Comparison of ENCODE assay signal across 1 cellular context in the genomic region with DNA sequence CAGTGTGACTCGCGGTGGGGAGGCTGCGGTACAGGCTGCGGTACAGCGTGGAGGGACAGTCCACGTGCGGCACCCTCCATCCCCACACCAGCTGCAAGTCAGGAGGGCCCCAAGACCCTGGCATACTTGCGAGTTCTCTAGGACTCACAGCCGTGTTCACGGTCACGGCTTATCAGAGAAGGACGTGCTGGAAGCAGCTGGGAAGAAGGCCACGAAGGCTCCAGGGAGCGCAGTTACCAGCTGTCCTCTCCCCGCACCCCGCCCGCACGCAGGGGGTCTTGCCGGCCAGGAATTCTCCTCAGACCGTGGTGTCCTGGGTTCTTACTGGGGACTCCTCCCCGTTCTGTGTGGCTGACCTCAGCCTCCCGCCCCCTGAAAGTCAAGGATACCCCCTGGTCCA.
A peak's percentile ranks its signal among the peaks of the same experiment; 100 is the strongest.
TF ChIP-seq lines count a peak whose summit lies in the region.

No MANE protein-coding gene starts in this region.

TF ChIP-seq in HepG2, 621 proteins besides CTCF, POLR2A, EP300 and RAD21:
- TF ChIP-seq AGO2 (optimal IDR thresholded peaks at IDR 0.05; ENCODE audit: low read depth, low read length) (peak; percentile 26), RBFOX2 (IDR thresholded peaks at IDR 0.05; ENCODE audit: low read depth, low read length) (peak; percentile 42)
- TF ChIP-seq, protein P1, sequence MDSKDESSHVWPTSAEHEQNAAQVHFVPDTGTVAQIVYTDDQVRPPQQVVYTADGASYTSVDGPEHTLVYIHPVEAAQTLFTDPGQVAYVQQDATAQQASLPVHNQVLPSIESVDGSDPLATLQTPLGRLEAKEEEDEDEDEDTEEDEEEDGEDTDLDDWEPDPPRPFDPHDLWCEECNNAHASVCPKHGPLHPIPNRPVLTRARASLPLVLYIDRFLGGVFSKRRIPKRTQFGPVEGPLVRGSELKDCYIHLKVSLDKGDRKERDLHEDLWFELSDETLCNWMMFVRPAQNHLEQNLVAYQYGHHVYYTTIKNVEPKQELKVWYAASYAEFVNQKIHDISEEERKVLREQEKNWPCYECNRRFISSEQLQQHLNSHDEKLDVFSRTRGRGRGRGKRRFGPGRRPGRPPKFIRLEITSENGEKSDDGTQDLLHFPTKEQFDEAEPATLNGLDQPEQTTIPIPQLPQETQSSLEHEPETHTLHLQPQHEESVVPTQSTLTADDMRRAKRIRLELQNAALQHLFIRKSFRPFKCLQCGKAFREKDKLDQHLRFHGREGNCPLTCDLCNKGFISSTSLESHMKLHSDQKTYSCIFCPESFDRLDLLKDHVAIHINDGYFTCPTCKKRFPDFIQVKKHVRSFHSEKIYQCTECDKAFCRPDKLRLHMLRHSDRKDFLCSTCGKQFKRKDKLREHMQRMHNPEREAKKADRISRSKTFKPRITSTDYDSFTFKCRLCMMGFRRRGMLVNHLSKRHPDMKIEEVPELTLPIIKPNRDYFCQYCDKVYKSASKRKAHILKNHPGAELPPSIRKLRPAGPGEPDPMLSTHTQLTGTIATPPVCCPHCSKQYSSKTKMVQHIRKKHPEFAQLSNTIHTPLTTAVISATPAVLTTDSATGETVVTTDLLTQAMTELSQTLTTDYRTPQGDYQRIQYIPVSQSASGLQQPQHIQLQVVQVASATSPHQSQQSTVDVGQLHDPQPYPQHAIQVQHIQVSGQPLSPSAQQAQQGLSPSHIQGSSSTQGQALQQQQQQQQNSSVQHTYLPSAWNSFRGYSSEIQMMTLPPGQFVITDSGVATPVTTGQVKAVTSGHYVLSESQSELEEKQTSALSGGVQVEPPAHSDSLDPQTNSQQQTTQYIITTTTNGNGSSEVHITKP (CRISPR knock-in tag; IDR thresholded peaks at IDR 0.05; ENCODE audit: low read depth), result no peak
TF ChIP-seq in HepG2: peak in this region for 2.
